Comparison of ENCODE assay signal across 8 cellular contexts in the genomic region with DNA sequence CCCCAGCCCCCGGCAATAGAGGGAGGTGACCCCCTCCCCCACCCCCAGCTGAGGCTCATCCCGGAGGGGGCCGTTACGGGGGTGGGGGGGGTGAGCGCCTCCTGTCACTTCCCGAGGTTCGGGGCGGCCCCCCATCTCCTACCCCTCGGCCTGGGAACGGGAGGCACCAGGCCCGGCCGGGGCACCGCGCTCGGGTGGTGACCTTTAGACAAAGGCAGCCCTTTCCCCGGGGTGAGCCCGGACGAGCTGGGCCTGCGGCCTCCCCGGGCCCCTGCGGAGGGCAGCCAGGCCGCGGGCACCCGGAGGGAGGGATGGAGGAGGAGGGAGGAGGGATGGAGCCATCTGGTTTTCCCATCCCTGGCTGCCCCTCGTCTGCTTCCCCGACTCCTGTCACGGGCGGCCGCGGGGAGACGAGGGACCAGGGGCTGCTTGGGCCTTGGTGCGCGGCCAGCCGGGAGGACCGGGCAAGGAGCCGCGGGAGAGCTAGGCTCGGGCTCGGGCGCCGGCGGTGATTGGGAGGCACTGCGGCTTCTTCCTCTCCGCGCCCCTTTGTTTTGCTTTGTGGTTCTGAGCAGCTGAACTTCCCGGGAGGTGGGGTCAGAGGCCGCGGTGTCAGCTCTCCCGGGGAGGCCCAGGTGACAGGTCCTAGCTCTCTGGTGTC. TPM values are rescaled to one million over a fixed set of nuclear protein-coding genes. Genes with fewer than 3 reads are reported as not detected.
DNase-seq lines count a peak whose midpoint lies in the region; ATAC-seq and TF ChIP-seq lines count a peak whose summit lies in the region.

No MANE protein-coding gene starts in this region.

- no peak overlapping the region for H2AFZ ChIP-seq in fibroblast of lung (ENCODE audit: low read length)

- TF ChIP-seq CTCF in GM13977 (IDR thresholded peaks at IDR 0.05; ENCODE audit: extremely low read depth, insufficient read depth, missing control alignments) (no peak), fibroblast of lung (conservative IDR thresholded peaks at IDR 0.05 in 1 of 2, IDR thresholded peaks at IDR 0.05 in 1 of 2; ENCODE audit: low read depth in 1 of 2, low read length in 2 of 2) (no peak), natural killer cell (IDR thresholded peaks at IDR 0.05) (no peak)

- intact Hi-C loops in natural killer cell (cut with micrococcal nuclease) = loop anchor here (2.0 kb wide), 1 partner anchor 95 kb away; the partner anchor contains the start of gene NAPA

- peak overlapping the region; percentile 49 for H3K4me2 ChIP-seq in fibroblast of lung (ENCODE audit: extremely low read depth, insufficient read depth, low read length)

- H3K4me3 ChIP-seq in fibroblast of lung (replicated peaks in 1 of 4; ENCODE audit: control extremely low read depth in 1 of 4, insufficient read depth in 1 of 4, low read depth in 3 of 4, low read length in 4 of 4) = peak overlapping the region; percentile 56 to 75 (median 68)

- H3K27me3 ChIP-seq in fibroblast of lung (ENCODE audit: control insufficient read depth, insufficient read depth, low read length) = no peaks in the 10 kb centered on the region

- peaks cover 4% of the 10 kb centered on the region for H3K4me1 ChIP-seq in fibroblast of lung (ENCODE audit: control insufficient read depth, extremely low read depth, insufficient read depth, low read length)

- no peaks in the 10 kb centered on the region for H3K36me3 Mint-ChIP-seq in activated T-helper 17 cell treated with anti-CD3 and anti-CD28 coated beads, Interleukin-2, amount 50 U/mL, for 72 hours (ENCODE audit: low read depth)
- H3K36me3 Mint-ChIP-seq in natural killer cell = no peaks in the 10 kb centered on the region

- H3K27ac ChIP-seq in fibroblast of lung (ENCODE audit: insufficient read depth, low read length) (peak overlapping the region; percentile 50), temporal lobe (ENCODE audit: low read depth, low read length) (peak overlapping the region; percentile 72)

- ATAC-seq in activated T-helper 17 cell treated with anti-CD3 and anti-CD28 coated beads, Interleukin-2, amount 50 U/mL, for 72 hours (replicated peaks) = peak; percentile 8
- ATAC-seq in natural killer cell (no peak), GM21447 (IDR thresholded peaks at IDR 0.05; ENCODE audit: unreplicated experiment) (no peak), GM19463 (IDR thresholded peaks at IDR 0.05; ENCODE audit: unreplicated experiment) (no peak)

- H3K27me3 Mint-ChIP-seq in activated T-helper 17 cell treated with anti-CD3 and anti-CD28 coated beads, Interleukin-2, amount 50 U/mL, for 72 hours = no peaks in the 10 kb centered on the region
- no peaks in the 10 kb centered on the region for H3K27me3 Mint-ChIP-seq in natural killer cell (ENCODE audit: low read depth in 2 of 2)

- H3K4me3 Mint-ChIP-seq in activated T-helper 17 cell treated with anti-CD3 and anti-CD28 coated beads, Interleukin-2, amount 50 U/mL, for 72 hours = peak overlapping the region; percentile 80
- peak overlapping the region; percentile 78 for H3K4me3 Mint-ChIP-seq in natural killer cell

- peak overlapping the region; percentile 67 for H3K27ac Mint-ChIP-seq in activated T-helper 17 cell treated with anti-CD3 and anti-CD28 coated beads, Interleukin-2, amount 50 U/mL, for 72 hours
- H3K27ac Mint-ChIP-seq in natural killer cell = peak overlapping the region; percentile 76 to 88

- peak overlapping the region; percentile 84 for H3K9ac ChIP-seq in fibroblast of lung (ENCODE audit: insufficient read depth, low read length)

- H3K4me1 Mint-ChIP-seq in activated T-helper 17 cell treated with anti-CD3 and anti-CD28 coated beads, Interleukin-2, amount 50 U/mL, for 72 hours = peaks cover 9% of the 10 kb centered on the region
- H3K4me1 Mint-ChIP-seq in natural killer cell = peaks cover 22 to 37% of the 10 kb centered on the region in 2 donors

- H3K9me3 Mint-ChIP-seq in activated T-helper 17 cell treated with anti-CD3 and anti-CD28 coated beads, Interleukin-2, amount 50 U/mL, for 72 hours = no peaks in the 10 kb centered on the region
- no peaks in the 10 kb centered on the region for H3K9me3 Mint-ChIP-seq in natural killer cell

- H3K9me3 ChIP-seq in fibroblast of lung (ENCODE audit: control insufficient read depth, insufficient read depth, low read depth, low read length) = no peaks in the 10 kb centered on the region

- DNase-seq in GM13977 (ENCODE audit: low spot score) = peak; percentile 41
- DNase-seq in NCI-H69 (lab: John Stamatoyannopoulos, UW) = peak; percentile 63
- DNase-seq in fibroblast of lung (ENCODE audit: low read depth in 2 of 2) = peak; percentile 36 to 38
- peak; percentile 41 for DNase-seq in natural killer cell

- in situ Hi-C loops in GM13977 (cut with MboI; ENCODE audit: low pct_unique_long_range_greater_than_20kb, low sequenced_read_pairs, unreplicated experiment) = no loop called here

- no peaks in the 10 kb centered on the region for H4K20me1 ChIP-seq in fibroblast of lung (ENCODE audit: control insufficient read depth, extremely low read depth, insufficient read depth, low read length)

- H3K36me3 ChIP-seq in fibroblast of lung (ENCODE audit: control insufficient read depth, insufficient read depth, low read length) = no peaks in the 10 kb centered on the region

- peaks cover 60% of the 10 kb centered on the region for H3K79me2 ChIP-seq in fibroblast of lung (ENCODE audit: control insufficient read depth, insufficient read depth, low read length)

RNA-seq across cellular contexts. Expression of gene BICRA, which starts 1.1 kb away (rescaled TPM):
- total RNA-seq in activated T-helper 17 cell treated with anti-CD3 and anti-CD28 coated beads, Interleukin-2, amount 50 U/mL, for 72 hours = 10 to 100 TPM; 10.3 to 12.2 TPM
- 3.3 and 3.8 TPM in 2 replicates for total RNA-seq in fibroblast of lung
- 0.44 and 0.54 TPM in 2 replicates for polyA plus RNA-seq in fibroblast of lung
- polyA plus RNA-seq in fibroblast of lung (2012) = 7.0 and 8.8 TPM in 2 replicates
- polyA minus RNA-seq in fibroblast of lung (ENCODE audit: low replicate concordance) = 11.9 and 14.5 TPM in 2 replicates
- total RNA-seq in natural killer cell = 10 to 100 TPM; 31.9 to 37.4 (median 34.1) TPM
- 3.7 TPM for total RNA-seq in temporal lobe

RNA-seq across cellular contexts. Expression of gene ZNF541, which starts 37.1 kb away (rescaled TPM):
- under 1 TPM; 0.04 to 0.98 TPM for total RNA-seq in activated T-helper 17 cell treated with anti-CD3 and anti-CD28 coated beads, Interleukin-2, amount 50 U/mL, for 72 hours
- total RNA-seq in fibroblast of lung (0.17 TPM in 1 of 2 replicates, not detected in the other), natural killer cell (1 to 10 TPM; 1.5 to 2.0 (median 1.5) TPM), temporal lobe (under 0.01 TPM)
- polyA plus RNA-seq in fibroblast of lung = 0.02 TPM in 1 of 2 replicates, not detected in the other
- polyA plus RNA-seq in fibroblast of lung (2012) = 0.09 TPM in 1 of 2 replicates, not detected in the other
- not detected in 2 replicates for polyA minus RNA-seq in fibroblast of lung (ENCODE audit: low replicate concordance)
